In genomic region chr11:119028346-119029068, GRCh38 we compare ENCODE assay signal across 11 cellular contexts. TPM values are rescaled to one million over a fixed set of nuclear protein-coding genes. Genes with fewer than 3 reads are reported as not detected.
DNase-seq lines count a peak whose midpoint lies in the region; ATAC-seq and TF ChIP-seq lines count a peak whose summit lies in the region.
"Had no signal": no experiment of that assay in that cellular context is flagged by ENCODE, and none has a peak within 500 bp of the region (broad histone marks: within the 10 kb centered on the region; RNA-seq: fewer than 3 reads in every experiment).

No MANE protein-coding gene starts in this region.

- H3K27me3 ChIP-seq in H7 (ENCODE audit: control insufficient read depth, insufficient read depth, low read length) (no peaks in the 10 kb centered on the region), right cardiac atrium (ENCODE audit: control insufficient read depth, insufficient read depth) (no peaks in the 10 kb centered on the region)
- H3K27me3 ChIP-seq: gastroesophageal sphincter had no signal

- H3K36me3 ChIP-seq in H7 (replicated peaks; ENCODE audit: control insufficient read depth, insufficient read depth, low read length): peaks cover 46% of the 10 kb centered on the region

- H3K4me1 ChIP-seq in right cardiac atrium (ENCODE audit: control insufficient read depth, insufficient read depth, low read length): peaks cover 4% of the 10 kb centered on the region

- DNase-seq in H7: peak; percentile 17
- peak; percentile 25 for DNase-seq in glomerular visceral epithelial cell (ENCODE audit: extremely low spot score)
- peak; percentile 43 for DNase-seq in posterior vena cava (ENCODE audit: low spot score)
- DNase-seq in hippocampal formation (lab: John Stamatoyannopoulos, UW): no peak
- DNase-seq in A172 (ENCODE audit: low spot score): no peak
- no peak for DNase-seq in HEK293T (ENCODE audit: extremely low spot score)
- no peak for DNase-seq in right cardiac atrium
- DNase-seq: DMS53, NCI-H1694 treated with DMSO at 0.1 percent for 48 hours had no signal

- 0 out of 2 replicates have a peak, but pooled peaks have one; percentile 10 for TF ChIP-seq POLR2A in Raji (IDR thresholded peaks at IDR 0.05; ENCODE audit: insufficient read depth, low read depth, low read length)

- CTCF ChIA-PET in HEK293T (lab: Yijun Ruan, JAX): no interaction called here

- intact Hi-C loops in posterior vena cava (cut with DNase I) (no loop called here), right cardiac atrium (cut with DNase I) (loop anchor here in 1 of 4 donors (10.0 kb wide), 1 partner anchor 124 kb away; no protein-coding TSS in a partner anchor)

- ATAC-seq in right cardiac atrium: no peak
- ATAC-seq: gastroesophageal sphincter had no signal

- WGBS in right cardiac atrium: 75% methylated on average over 9 of the region's 9 CpGs

- POLR2A ChIA-PET in HEK293T (lab: Yijun Ruan, JAX): interaction anchor here (3.1 kb wide), 1 partner anchor 10 kb away, joined by 14 read pairs; the partner anchor contains the start of genes RPS25 and TRAPPC4

- no peak overlapping the region; the same call in 1 of the 2 replicates for H3K4me3 ChIP-seq in H7 (ENCODE audit: insufficient read depth, low read depth, low read length)
- H3K4me3 ChIP-seq in right cardiac atrium (ENCODE audit: low read length): no peak overlapping the region
- H3K4me3 ChIP-seq: gastroesophageal sphincter had no signal

- H3K9me3 ChIP-seq in right cardiac atrium (ENCODE audit: control insufficient read depth, low read length): no peaks in the 10 kb centered on the region
- H3K9me3 ChIP-seq: gastroesophageal sphincter had no signal

- H3K27ac ChIP-seq in right cardiac atrium (ENCODE audit: low read length): no peak overlapping the region

TF ChIP-seq in HEK293T, 16 proteins besides CTCF, POLR2A, EP300 and RAD21:
- TF ChIP-seq BHLHE40 (IDR thresholded peaks at IDR 0.05; ENCODE audit: borderline replicate concordance) (no peak), ELF4 (IDR thresholded peaks at IDR 0.05) (no peak), NFRKB (IDR thresholded peaks at IDR 0.05) (no peak)

RNA-seq across cellular contexts. Expression of gene SLC37A4, which starts 2.2 kb away (rescaled TPM):
- 53.2 and 54.5 TPM in 2 replicates for total RNA-seq in H7 (2014; rRNA removed; shearing (Covaris generic))
- total RNA-seq in posterior vena cava (1 to 10 TPM; 6.0 to 7.8 TPM), right cardiac atrium (1 to 10 TPM; 7.5 to 8.6 (median 7.7) TPM)
- 5.0 and 7.5 TPM in 2 replicates for total RNA-seq in A172 (2014; rRNA removed; shearing (Covaris generic))
- polyA plus RNA-seq in right cardiac atrium: 7.1 TPM

RNA-seq across cellular contexts. Expression of gene TRAPPC4, which starts 9.9 kb away (rescaled TPM):
- 78.3 and 98.2 TPM in 2 replicates for total RNA-seq in H7 (2014; rRNA removed; shearing (Covaris generic))
- total RNA-seq in posterior vena cava (10 to 100 TPM; 45.4 to 49.9 TPM), right cardiac atrium (10 to 100 TPM; 32.2 to 44.6 (median 36.8) TPM)
- total RNA-seq in A172 (2014; rRNA removed; shearing (Covaris generic)): 57.9 and 83.5 TPM in 2 replicates
- 31.4 TPM for polyA plus RNA-seq in right cardiac atrium

RNA-seq across cellular contexts. Expression of gene RPS25, which starts 10.4 kb away (rescaled TPM):
- 881 and 959 TPM in 2 replicates for total RNA-seq in H7 (2014; rRNA removed; shearing (Covaris generic))
- 100 to 1,000 TPM; 741 to 816 TPM for total RNA-seq in posterior vena cava
- total RNA-seq in A172 (2014; rRNA removed; shearing (Covaris generic)): 789 and 797 TPM in 2 replicates
- total RNA-seq in right cardiac atrium: 100 to 1,000 TPM; 750 to 919 (median 877) TPM
- 2,193 TPM for polyA plus RNA-seq in right cardiac atrium

RNA-seq across cellular contexts. Expression of gene HYOU1, which starts 28.5 kb away (rescaled TPM):
- 183 and 200 TPM in 2 replicates for total RNA-seq in H7 (2014; rRNA removed; shearing (Covaris generic))
- total RNA-seq in posterior vena cava (100 to 1,000 TPM; 110 to 128 TPM), right cardiac atrium (100 to 1,000 TPM in 2 of 4 donors, 10 to 100 TPM in 2; 58.8 to 127 (median 105) TPM)
- total RNA-seq in A172 (2014; rRNA removed; shearing (Covaris generic)): 112 and 125 TPM in 2 replicates
- 52.1 TPM for polyA plus RNA-seq in right cardiac atrium

RNA-seq across cellular contexts. Expression of gene CENATAC, which starts 30.6 kb away (rescaled TPM):
- 15.7 and 18.0 TPM in 2 replicates for total RNA-seq in H7 (2014; rRNA removed; shearing (Covaris generic))
- total RNA-seq in posterior vena cava (10 to 100 TPM; 27.8 TPM), right cardiac atrium (10 to 100 TPM; 12.2 to 18.4 (median 15.2) TPM)
- total RNA-seq in A172 (2014; rRNA removed; shearing (Covaris generic)): 24.9 and 45.6 TPM in 2 replicates
- 18.9 TPM for polyA plus RNA-seq in right cardiac atrium

Comparison
In these comparisons a context has a peak if more than half of its experiments do, and no peak if none do; other contexts are left out.
1. DNase-seq: peak in H7 (single experiment), glomerular visceral epithelial cell (single experiment) and posterior vena cava (single experiment); none in hippocampal formation (0 of 2), A172 (single experiment), HEK293T (single experiment) and right cardiac atrium (0 of 3).